Comparison of ENCODE assay signal across 22 cellular contexts in genomic region chr10:97159906-97160305, GRCh38. TPM values are rescaled to one million over a fixed set of nuclear protein-coding genes. Genes with fewer than 3 reads are reported as not detected.
"Had no signal": no experiment of that assay in that cellular context is flagged by ENCODE, and none has a peak within 500 bp of the region (broad histone marks: within the 10 kb centered on the region; RNA-seq: fewer than 3 reads in every experiment).

No MANE protein-coding gene starts in this region.

- H3K36me3 Mint-ChIP-seq: immature natural killer cell; natural killer cell treated with Interleukin-12 subunit alpha and Interleukin-12 subunit beta and Interleukin-15 and Interleukin-18, amount 100 ng/mL, for 72 hours; type B pancreatic cell had no signal

- H3K4me3 ChIP-seq: esophagus muscularis mucosa, gastroesophageal sphincter, lung, prostate gland, right lobe of liver, thyroid gland, uterus had no signal

- H3K4me1 Mint-ChIP-seq: immature natural killer cell had no signal

- H3K36me3 ChIP-seq: esophagus muscularis mucosa, gastroesophageal sphincter, prostate gland, right lobe of liver, thyroid gland, uterus had no signal

- H3K27ac ChIP-seq: epithelial cell of prostate, esophagus muscularis mucosa, gastroesophageal sphincter, parathyroid adenoma, prostate gland, right lobe of liver, thyroid gland, uterus had no signal

- H3K27ac Mint-ChIP-seq: immature natural killer cell; natural killer cell treated with Interleukin-12 subunit alpha and Interleukin-12 subunit beta and Interleukin-15 and Interleukin-18, amount 100 ng/mL, for 72 hours; type B pancreatic cell had no signal

- H3K9me3 Mint-ChIP-seq: immature natural killer cell; natural killer cell treated with Interleukin-12 subunit alpha and Interleukin-12 subunit beta and Interleukin-15 and Interleukin-18, amount 100 ng/mL, for 72 hours; type B pancreatic cell had no signal

- H3K9me3 ChIP-seq: esophagus muscularis mucosa, gastroesophageal sphincter, prostate gland, right lobe of liver, thyroid gland, uterus had no signal

- H3K4me1 ChIP-seq: esophagus muscularis mucosa, gastroesophageal sphincter, parathyroid adenoma, prostate gland, right lobe of liver, thyroid gland, uterus had no signal

- H3K27me3 Mint-ChIP-seq: natural killer cell treated with Interleukin-12 subunit alpha and Interleukin-12 subunit beta and Interleukin-15 and Interleukin-18, amount 100 ng/mL, for 72 hours; type B pancreatic cell had no signal

- H3K4me3 Mint-ChIP-seq: immature natural killer cell; natural killer cell treated with Interleukin-12 subunit alpha and Interleukin-12 subunit beta and Interleukin-15 and Interleukin-18, amount 100 ng/mL, for 72 hours; type B pancreatic cell had no signal

- DNase-seq: effector memory CD4-positive, alpha-beta T cell; immature natural killer cell; left cardiac atrium; left ventricle myocardium superior; mesenchymal stem cell; midbrain; retina; right lobe of liver; stimulated activated CD4-positive, alpha-beta T cell treated with anti-CD3 and anti-CD28 coated beads, Interleukin-2, amount 100 ng/mL, for 24 hours; stimulated activated CD4-positive, alpha-beta T cell treated with anti-CD3 and anti-CD28 coated beads, Interleukin-4, amount 100 ng/mL, for 4 hours; stimulated activated naive CD4-positive, alpha-beta T cell; thyroid gland; uterus had no signal

- H3K27me3 ChIP-seq: right lobe of liver, thyroid gland, uterus had no signal

- ATAC-seq: gastroesophageal sphincter; left cardiac atrium; left ventricle myocardium superior; natural killer cell treated with Interleukin-12 subunit alpha and Interleukin-12 subunit beta and Interleukin-15 and Interleukin-18, amount 100 ng/mL, for 72 hours; right lobe of liver had no signal

- H3K9ac ChIP-seq: parathyroid adenoma had no signal

RNA-seq across cellular contexts. Expression of gene SLIT1, which starts 25.9 kb away (rescaled TPM):
- total RNA-seq: fibroblast of villous mesenchyme had no signal
